ENCODE assay signal across 14 cellular contexts in genomic region chr12:69468237-69469026, GRCh38. TPM values are rescaled to one million over a fixed set of nuclear protein-coding genes. Genes with fewer than 3 reads are reported as not detected.
DNase-seq lines count a peak whose midpoint lies in the region; ATAC-seq and TF ChIP-seq lines count a peak whose summit lies in the region.
"Had no signal": no experiment of that assay in that cellular context is flagged by ENCODE, and none has a peak within 500 bp of the region (broad histone marks: within the 10 kb centered on the region; RNA-seq: fewer than 3 reads in every experiment).

No MANE protein-coding gene starts in this region.

- no peak overlapping the region for H2BK15ac ChIP-seq in mesendoderm (replicated peaks; ENCODE audit: low read depth)

- no peak for ATAC-seq in CD8-positive, alpha-beta T cell
- ATAC-seq in GM21367 (IDR thresholded peaks at IDR 0.05; ENCODE audit: unreplicated experiment) (no peak), HG03159 (IDR thresholded peaks at IDR 0.05; ENCODE audit: unreplicated experiment) (no peak)
- ATAC-seq: gastrocnemius medialis had no signal

- H3K27ac ChIP-seq in CD8-positive, alpha-beta T cell (ENCODE audit: low read depth, low read length): no peak overlapping the region
- H3K27ac ChIP-seq in HEK293 (ENCODE audit: extremely low read depth, low read depth, low read length): no peak overlapping the region
- H3K27ac ChIP-seq in mesendoderm (ENCODE audit: low read depth, low read length): no peak overlapping the region
- H3K27ac ChIP-seq: gastrocnemius medialis, RWPE1 had no signal

- TF ChIP-seq CTCF in CD8-positive, alpha-beta T cell (IDR thresholded peaks at IDR 0.05): no peak
- TF ChIP-seq CTCF in HEK293 (tag by site-specific recombination; IDR thresholded peaks at IDR 0.05): no peak

- H3K4me1 ChIP-seq in CD8-positive, alpha-beta T cell (ENCODE audit: insufficient read depth, low read length): peaks cover 30% of the 10 kb centered on the region
- peaks cover 13% of the 10 kb centered on the region for H3K4me1 ChIP-seq in HEK293 (ENCODE audit: control insufficient read depth, insufficient read depth, low read length)
- peaks cover 2% of the 10 kb centered on the region for H3K4me1 ChIP-seq in mesendoderm (ENCODE audit: control insufficient read depth, low read depth, low read length)

- no peaks in the 10 kb centered on the region for H3K36me3 ChIP-seq in CD8-positive, alpha-beta T cell (ENCODE audit: insufficient read depth, low read length)
- no peaks in the 10 kb centered on the region for H3K36me3 ChIP-seq in HEK293 (ENCODE audit: control insufficient read depth in 2 of 2, insufficient read depth in 1 of 2, low read length in 2 of 2)
- no peaks in the 10 kb centered on the region for H3K36me3 ChIP-seq in mesendoderm (ENCODE audit: control insufficient read depth, insufficient read depth, low read length)
- H3K36me3 ChIP-seq: gastrocnemius medialis had no signal

- peaks cover 28% of the 10 kb centered on the region for H3K4me1 Mint-ChIP-seq in CD8-positive, alpha-beta T cell (ENCODE audit: low read depth)

- no peak overlapping the region for H3K9ac ChIP-seq in mesendoderm (ENCODE audit: low read length)

- no peak overlapping the region for H3K27ac Mint-ChIP-seq in CD8-positive, alpha-beta T cell

- peaks cover 6% of the 10 kb centered on the region for H3K36me3 Mint-ChIP-seq in CD8-positive, alpha-beta T cell

- H4K5ac ChIP-seq in mesendoderm (ENCODE audit: low read length): no peak overlapping the region

- no peak overlapping the region for H3K4ac ChIP-seq in mesendoderm (ENCODE audit: low read depth, low read length)

- CTCF ChIA-PET in CD8-positive, alpha-beta T cell (lab: Charles Lee): no interaction called here
- CTCF ChIA-PET in HEK293 (lab: Yijun Ruan, JAX): interaction anchor here (5.7 kb wide), 1 partner anchor 102 kb away, joined by 38 read pairs; no protein-coding TSS in a partner anchor

- H3K27me3 ChIP-seq in CD8-positive, alpha-beta T cell (ENCODE audit: insufficient read depth, low read length): no peaks in the 10 kb centered on the region
- no peaks in the 10 kb centered on the region for H3K27me3 ChIP-seq in mesendoderm (ENCODE audit: insufficient read depth, low read length, poor library complexity)
- H3K27me3 ChIP-seq: gastrocnemius medialis had no signal

- WGBS in mesendoderm (ENCODE audit: extremely low coverage, insufficient coverage, low lambda C conversion rate): no CpG with 5 or more reads among the region's 7 CpGs

- H2AK5ac ChIP-seq in mesendoderm (ENCODE audit: low read length): no peak overlapping the region

- DNase-seq in CD8-positive, alpha-beta T cell: no peak
- peak; percentile 70 for DNase-seq in amniotic epithelial cell (ENCODE audit: low read depth)
- peak; percentile 64 for DNase-seq in mesendoderm
- no peak for DNase-seq in NCI-H146 (lab: John Stamatoyannopoulos, UW)
- DNase-seq in GOT3 (lab: John Stamatoyannopoulos, UW): no peak
- DNase-seq: dermis blood vessel endothelial cell, gastrocnemius medialis, NCI-H1105 treated with DMSO at 0.1 percent for 48 hours, NCI-H446 had no signal

- no peak overlapping the region for H3K56ac ChIP-seq in mesendoderm (ENCODE audit: low read length)

- no peaks in the 10 kb centered on the region for H3K9me3 ChIP-seq in CD8-positive, alpha-beta T cell (ENCODE audit: low read length)
- H3K9me3 ChIP-seq in HEK293 (ENCODE audit: control insufficient read depth, insufficient read depth, low read depth, low read length): no peaks in the 10 kb centered on the region
- H3K9me3 ChIP-seq: gastrocnemius medialis had no signal

- H3K18ac ChIP-seq in mesendoderm (ENCODE audit: low read length): no peak overlapping the region

- POLR2A ChIA-PET in CD8-positive, alpha-beta T cell (lab: Charles Lee): no interaction called here
- POLR2A ChIA-PET in HEK293 (lab: Yijun Ruan, JAX): no interaction called here

- intact Hi-C loops in CD8-positive, alpha-beta T cell (cut with DNase I, micrococcal nuclease): no loop called here

- H2BK120ac ChIP-seq in mesendoderm (ENCODE audit: low read depth, low read length): peak overlapping the region; percentile 73

- H3K79me1 ChIP-seq in mesendoderm (ENCODE audit: low read length): peaks cover 4% of the 10 kb centered on the region

- H3K4me3 Mint-ChIP-seq in CD8-positive, alpha-beta T cell: peak overlapping the region; percentile 15

- H2BK5ac ChIP-seq in mesendoderm (ENCODE audit: low read length): no peak overlapping the region

- H3K9me3 Mint-ChIP-seq in CD8-positive, alpha-beta T cell: no peaks in the 10 kb centered on the region

- no peak overlapping the region for H4K8ac ChIP-seq in mesendoderm (ENCODE audit: low read depth, low read length)

- H3K23ac ChIP-seq in mesendoderm (ENCODE audit: low read length): no peak overlapping the region

- no peak overlapping the region for H3K4me3 ChIP-seq in CD8-positive, alpha-beta T cell (ENCODE audit: low read depth, low read length)
- no peak overlapping the region for H3K4me3 ChIP-seq in HEK293 (ENCODE audit: low read depth, low read length)
- H3K4me3 ChIP-seq in mesendoderm (ENCODE audit: low read length): no peak overlapping the region
- H3K4me3 ChIP-seq: gastrocnemius medialis, skin epidermis had no signal

- H3K27me3 Mint-ChIP-seq in CD8-positive, alpha-beta T cell (ENCODE audit: low read depth): no peaks in the 10 kb centered on the region

- H3K4me2 ChIP-seq in mesendoderm (ENCODE audit: low read length): no peak overlapping the region

- H3K79me2 ChIP-seq in mesendoderm (ENCODE audit: control insufficient read depth, insufficient read depth, low read length): peaks cover 26% of the 10 kb centered on the region

TF ChIP-seq in HEK293, 187 proteins besides CTCF, POLR2A, EP300 and RAD21:
- 0 out of 2 replicates have a peak, but pooled peaks have one; percentile 11 for TF ChIP-seq EGR2 (tag by site-specific recombination; IDR thresholded peaks at IDR 0.05; ENCODE audit: low read depth)
- peak; percentile 89 for TF ChIP-seq ZBTB20 (tag by site-specific recombination; IDR thresholded peaks at IDR 0.05)
- no peak for TF ChIP-seq ZSCAN16 (tag by site-specific recombination; IDR thresholded peaks at IDR 0.05)
- TF ChIP-seq ZFHX2 (tag by site-specific recombination; conservative IDR thresholded peaks at IDR 0.05): 0 out of 2 replicates have a peak, but pooled peaks have one; percentile 8

RNA-seq across cellular contexts. Expression of gene FRS2, which starts 1.8 kb away (rescaled TPM):
- total RNA-seq in CD8-positive, alpha-beta T cell: 10 to 100 TPM; 31.1 to 32.4 TPM
- 18.5 TPM for polyA plus RNA-seq in mesendoderm (2013, experiment 1 of 2)
- polyA plus RNA-seq in mesendoderm (2013, experiment 2 of 2): 18.4 TPM

Comparison
In these comparisons a context has a peak if more than half of its experiments do, and no peak if none do; other contexts are left out.
1. DNase-seq: peak in amniotic epithelial cell (single experiment) and mesendoderm (single experiment); none in CD8-positive, alpha-beta T cell (0 of 7), NCI-H146 (single experiment) and GOT3 (single experiment).